Comparison of ENCODE assay signal across 20 cellular contexts in the genomic region with DNA sequence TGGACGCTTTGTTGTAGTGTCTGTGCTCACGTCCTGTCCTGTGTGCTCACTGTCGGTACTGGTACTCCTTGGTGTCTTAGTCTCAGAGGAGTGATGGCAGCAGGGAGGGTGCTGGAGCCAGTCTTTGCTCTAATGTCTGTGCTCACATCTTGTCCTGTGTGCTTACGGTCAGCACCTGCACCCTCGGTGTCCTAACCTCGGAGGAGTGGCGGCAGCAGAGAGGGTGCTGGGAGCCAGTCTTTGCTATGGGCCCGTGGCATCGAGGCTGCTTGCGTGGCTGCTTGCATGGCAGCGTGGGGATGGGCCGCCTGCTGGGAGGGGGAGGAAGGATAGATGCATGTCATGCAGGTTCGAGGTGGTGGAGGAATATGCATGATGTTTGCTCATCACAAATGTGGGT. TPM values are rescaled to one million over a fixed set of nuclear protein-coding genes. Genes with fewer than 3 reads are reported as not detected.
A peak's percentile ranks its signal among the peaks of the same experiment; 100 is the strongest.
DNase-seq lines count a peak whose midpoint lies in the region; ATAC-seq and TF ChIP-seq lines count a peak whose summit lies in the region.
"Had no signal": no experiment of that assay in that cellular context is flagged by ENCODE, and none has a peak within 500 bp of the region (broad histone marks: within the 10 kb centered on the region; RNA-seq: fewer than 3 reads in every experiment).

No MANE protein-coding gene starts in this region.

- 0 out of 2 replicates have a peak, but pooled peaks cover 4% of the 10 kb centered on the region for H4K20me1 ChIP-seq in GM23338 (replicated peaks; ENCODE audit: insufficient read depth)

- no peak overlapping the region for H2BK120ac ChIP-seq in neuronal stem cell (ENCODE audit: low read depth, low read length)

- no peak overlapping the region for H2BK12ac ChIP-seq in neuronal stem cell (ENCODE audit: low read length)

- no peaks in the 10 kb centered on the region for H3K9me3 ChIP-seq in A673 (ENCODE audit: low read depth, low read length, poor library complexity, severe bottlenecking)
- no peaks in the 10 kb centered on the region for H3K9me3 ChIP-seq in neuronal stem cell (replicated peaks in 1 of 2; ENCODE audit: control insufficient read depth in 2 of 2, insufficient read depth in 1 of 2, low read depth in 1 of 2, low read length in 2 of 2)
- H3K9me3 ChIP-seq: A549 had no signal

- CTCF ChIA-PET in A673 (lab: Charles Lee), result no interaction called here

- H3K18ac ChIP-seq in neuronal stem cell (ENCODE audit: low read length), result peak overlapping the region; percentile 58

- H3K9ac ChIP-seq in neuronal stem cell (ENCODE audit: low read depth, low read length, poor library complexity), result peak overlapping the region; percentile 63

- no peaks in the 10 kb centered on the region for H3F3A ChIP-seq in GM23338 (replicated peaks; ENCODE audit: low read depth)

- H3K27ac ChIP-seq in A673 (ENCODE audit: low read depth, low read length, poor library complexity, severe bottlenecking), result no peak overlapping the region
- H3K27ac ChIP-seq in GM23338 (ENCODE audit: low read depth), result no peak overlapping the region
- no peak overlapping the region for H3K27ac ChIP-seq in neuronal stem cell (replicated peaks; ENCODE audit: low read length)
- H3K27ac ChIP-seq: A549 had no signal

- H3K27me3 Mint-ChIP-seq in GM23338 (ENCODE audit: insufficient read depth, low read depth, poor library complexity) (peaks cover 8% of the 10 kb centered on the region), chondrocyte (ENCODE audit: low read depth) (no peaks in the 10 kb centered on the region)
- H3K27me3 Mint-ChIP-seq: CD4-positive, alpha-beta memory T cell had no signal

- peak overlapping the region; percentile 56; the same call in 1 of the 2 replicates for H3K27ac Mint-ChIP-seq in GM23338
- no peak overlapping the region for H3K27ac Mint-ChIP-seq in chondrocyte (ENCODE audit: unreplicated experiment)

- no TSS peak for BruUV-seq in A673 (replicated peaks; lab: Mats Ljungman, UMichigan)

- H3K4me3 ChIP-seq in A673 (ENCODE audit: low read depth, low read length, poor library complexity, severe bottlenecking), result no peak overlapping the region
- no peak overlapping the region for H3K4me3 ChIP-seq in GM23338
- H3K4me3 ChIP-seq in neuronal stem cell (ENCODE audit: low read length in 2 of 2), result no peak overlapping the region
- H3K4me3 ChIP-seq: A549, GM12878 had no signal

- 0 out of 2 replicates have a peak, but pooled peaks cover 4% of the 10 kb centered on the region for H3K79me2 ChIP-seq in GM23338 (replicated peaks; ENCODE audit: insufficient read depth)

- intact Hi-C loops in A673 (cut with micrococcal nuclease; ENCODE audit: unreplicated experiment), result no loop called here

- H3K4me1 ChIP-seq in A673 (ENCODE audit: insufficient read depth, low read length, poor library complexity, severe bottlenecking) (no peaks in the 10 kb centered on the region), GM23338 (ENCODE audit: insufficient read depth) (no peaks in the 10 kb centered on the region), neuronal stem cell (ENCODE audit: control insufficient read depth in 2 of 2, insufficient read depth in 1 of 2, low read depth in 1 of 2, low read length in 2 of 2) (no peaks in the 10 kb centered on the region)
- H3K4me1 ChIP-seq: A549 had no signal

- POLR2A ChIA-PET in A673 (lab: Charles Lee; ENCODE audit: low non-redundant PET), result no interaction called here

- H3K27me3 ChIP-seq in A673 (replicated peaks; ENCODE audit: insufficient read depth, low read depth, low read length, poor library complexity), result no peaks in the 10 kb centered on the region
- H3K27me3 ChIP-seq in GM23338 (ENCODE audit: insufficient read depth), result no peaks in the 10 kb centered on the region
- no peaks in the 10 kb centered on the region for H3K27me3 ChIP-seq in neuronal stem cell (ENCODE audit: control insufficient read depth in 3 of 3, insufficient read depth in 3 of 3, low read depth in 1 of 3, low read length in 3 of 3)

- ATAC-seq in GM23338 (no peak), HG03432 (IDR thresholded peaks at IDR 0.05; ENCODE audit: unreplicated experiment) (no peak)
- ATAC-seq: A549, GM12878 had no signal

- no peaks in the 10 kb centered on the region for H3K79me1 ChIP-seq in neuronal stem cell (ENCODE audit: low read depth, low read length)

- peak overlapping the region; percentile 86 for H3K23ac ChIP-seq in neuronal stem cell (ENCODE audit: low read depth, low read length, poor library complexity)

- DNase-seq in A673 (ENCODE audit: low spot score) (peak; percentile 32), GM23338 (ENCODE audit: low spot score) (no peak), chondrocyte (ENCODE audit: low spot score) (peak; percentile 77), neuronal stem cell (ENCODE audit: low spot score) (no peak), HK-2 (ENCODE audit: unreplicated experiment) (no peak), NCI-H1048 (lab: John Stamatoyannopoulos, UW) (no peak), NCI-H2081 treated with DMSO at 0.1 percent for 48 hours (lab: John Stamatoyannopoulos, UW) (no peak)
- DNase-seq: 8988T; C1 segment of cervical spinal cord; Calu3; CD4-positive, alpha-beta memory T cell; COR-L47; DMS153; EL; GDM1; GOT3; HCEC 1CT had no signal

- TF ChIP-seq CTCF in A673 (conservative IDR thresholded peaks at IDR 0.05; ENCODE audit: low read depth, low read length) (no peak), GM23338 (conservative IDR thresholded peaks at IDR 0.05; ENCODE audit: low read depth in 2 of 2) (no peak), chondrocyte (IDR thresholded peaks at IDR 0.05) (no peak)

- H2AFZ ChIP-seq in GM23338 (no peak overlapping the region), neuronal stem cell (ENCODE audit: low read length) (no peak overlapping the region)

- H2AK5ac ChIP-seq in neuronal stem cell (ENCODE audit: low read depth, low read length), result no peak overlapping the region

- H3K4me3 Mint-ChIP-seq in GM23338 (no peak overlapping the region), chondrocyte (ENCODE audit: unreplicated experiment) (no peak overlapping the region)
- H3K4me3 Mint-ChIP-seq: CD4-positive, alpha-beta memory T cell had no signal

- H4K8ac ChIP-seq in neuronal stem cell (ENCODE audit: low read depth, low read length), result no peak overlapping the region

- H2BK15ac ChIP-seq in neuronal stem cell (ENCODE audit: low read length), result no peak overlapping the region

- WGBS in neuronal stem cell (ENCODE audit: extremely low coverage in 2 of 2, insufficient read length in 2 of 2, insufficient replicate concordance in 1 of 2), 2 donors, result no CpG with 5 or more reads among the region's 13 CpGs

- H3K4ac ChIP-seq in neuronal stem cell (ENCODE audit: low read length), result no peak overlapping the region

- peaks cover 82% of the 10 kb centered on the region for H3K36me3 ChIP-seq in A673 (ENCODE audit: insufficient read depth, low read length, poor library complexity, severe bottlenecking)
- peaks cover 21% of the 10 kb centered on the region for H3K36me3 ChIP-seq in GM23338 (ENCODE audit: insufficient read depth)
- H3K36me3 ChIP-seq in neuronal stem cell (replicated peaks in 1 of 2; ENCODE audit: control insufficient read depth in 2 of 2, insufficient read depth in 2 of 2, low read length in 2 of 2), result peaks cover 29 to 87% of the 10 kb centered on the region in 2 donors

- H3K4me1 Mint-ChIP-seq in GM23338, result no peaks in the 10 kb centered on the region
- no peaks in the 10 kb centered on the region for H3K4me1 Mint-ChIP-seq in chondrocyte (ENCODE audit: low read depth)

- no peaks in the 10 kb centered on the region; the same call in 2 of the 3 replicates for H3K9me3 Mint-ChIP-seq in GM23338
- no peaks in the 10 kb centered on the region for H3K9me3 Mint-ChIP-seq in chondrocyte (ENCODE audit: low read depth)
- H3K9me3 Mint-ChIP-seq: CD4-positive, alpha-beta memory T cell had no signal

- peaks cover 62% of the 10 kb centered on the region for H3K36me3 Mint-ChIP-seq in GM23338 (ENCODE audit: low read depth)
- peaks cover 45% of the 10 kb centered on the region for H3K36me3 Mint-ChIP-seq in chondrocyte (ENCODE audit: low read depth)

- H2BK5ac ChIP-seq in neuronal stem cell (ENCODE audit: low read length), result no peak overlapping the region

- H3K4me2 ChIP-seq in GM23338 (no peak overlapping the region), neuronal stem cell (ENCODE audit: insufficient read depth, low read length, poor library complexity, severe bottlenecking) (no peak overlapping the region)
- H3K4me2 ChIP-seq: A549 had no signal

- no peak overlapping the region for H4K91ac ChIP-seq in neuronal stem cell (ENCODE audit: low read depth, low read length, poor library complexity)

- no peaks in the 10 kb centered on the region for H3K9me2 ChIP-seq in GM23338 (ENCODE audit: insufficient read depth)

- no peak overlapping the region for H3K14ac ChIP-seq in neuronal stem cell (ENCODE audit: low read length)

TF ChIP-seq in GM23338, 12 proteins besides CTCF, POLR2A, EP300 and RAD21:
- TF ChIP-seq EZH2 (IDR thresholded peaks at IDR 0.05; ENCODE audit: low read depth, unreplicated experiment), result no peak
- no peak for TF ChIP-seq NANOG (IDR thresholded peaks at IDR 0.05; ENCODE audit: borderline replicate concordance)
- no peak for TF ChIP-seq JUNB (IDR thresholded peaks at IDR 0.05; ENCODE audit: unreplicated experiment)
- TF ChIP-seq ZNF331 (CRISPR knock-in tag; IDR thresholded peaks at IDR 0.05; ENCODE audit: low read depth), result no peak

RNA-seq across cellular contexts. Expression of a gene that starts 12.7 kb away (rescaled TPM):
- total RNA-seq in A673 (2021) (48.7 and 49.9 TPM in 2 replicates), chondrocyte (17.4 to 21.4 TPM (median 18.1 TPM) in 3 replicates)
- 13.7 and 27.7 TPM in 2 replicates for total RNA-seq in GM23338 (2014; rRNA removed; shearing (Covaris generic))
- 14.3 TPM in 2 replicates for polyA plus RNA-seq in GM23338 (2016; fragmentation: Nextera tagmentation; extraction: Ambion mirVana)
- 7.8 TPM for polyA plus RNA-seq in neuronal stem cell (2013, experiment 1 of 2)
- polyA plus RNA-seq in neuronal stem cell (2013, experiment 2 of 2), result 7.6 TPM

RNA-seq across cellular contexts. Expression of a gene that starts 12.8 kb away (rescaled TPM):
- total RNA-seq in A673 (2021) (126 and 138 TPM in 2 replicates), chondrocyte (31.5 to 41.4 TPM (median 36.9 TPM) in 3 replicates)
- 46.6 and 62.4 TPM in 2 replicates for total RNA-seq in GM23338 (2014; rRNA removed; shearing (Covaris generic))
- 232 and 238 TPM in 2 replicates for polyA plus RNA-seq in GM23338 (2016; fragmentation: Nextera tagmentation; extraction: Ambion mirVana)
- polyA plus RNA-seq in neuronal stem cell (2013, experiment 1 of 2), result 72.9 TPM
- polyA plus RNA-seq in neuronal stem cell (2013, experiment 2 of 2), result 67.6 TPM

Comparison
In these comparisons a context has a peak if more than half of its experiments do, and no peak if none do; other contexts are left out.
1. DNase-seq: peak in A673 (single experiment) and chondrocyte (single experiment); none in GM23338 (single experiment), neuronal stem cell (single experiment), HK-2 (single experiment), NCI-H1048 (single experiment) and NCI-H2081 treated with DMSO at 0.1 percent for 48 hours (single experiment).